8 cellular contexts compared by ENCODE assay signal in genomic region chr7:44999245-45000095, GRCh38. TPM values are rescaled to one million over a fixed set of nuclear protein-coding genes. Genes with fewer than 3 reads are reported as not detected.
DNase-seq lines count a peak whose midpoint lies in the region; ATAC-seq and TF ChIP-seq lines count a peak whose summit lies in the region.

No MANE protein-coding gene starts in this region.

- H3K4me3 ChIP-seq in BE2C (ENCODE audit: low read depth, low read length) (peak overlapping the region; percentile 74), coronary artery (peak overlapping the region; percentile 96)

- H3K9me3 ChIP-seq in BE2C, result no peaks in the 10 kb centered on the region

- peak; percentile 57 for ATAC-seq in HG03457 (IDR thresholded peaks at IDR 0.05; ENCODE audit: unreplicated experiment)
- peak; percentile 90 for ATAC-seq in left colon

- no peak for TF ChIP-seq CTCF in BE2C (IDR thresholded peaks at IDR 0.05; ENCODE audit: low read depth, low read length)
- TF ChIP-seq CTCF in coronary artery (IDR thresholded peaks at IDR 0.05), result no peak

- H3K27ac ChIP-seq in coronary artery, result peak overlapping the region; percentile 62 to 99

- H3K27me3 ChIP-seq in BE2C, result no peaks in the 10 kb centered on the region

- DNase-seq in BE2C (peak; percentile 100), GM19240 (ENCODE audit: insufficient read length, low spot score) (peak; percentile 53), NCI-H524 treated with DMSO at 0.1 percent for 48 hours (lab: John Stamatoyannopoulos, UW) (peak; percentile 83), coronary artery (ENCODE audit: low spot score) (peak; percentile 100), left colon (peak; percentile 100)
- peak; percentile 100 for DNase-seq in activated CD4-positive, alpha-beta T cell treated with anti-CD3 and anti-CD28 coated beads for 48 hours
- DNase-seq in stimulated activated CD4-positive, alpha-beta T cell treated with anti-CD3 and anti-CD28 coated beads, Interleukin-1b, Interleukin-23, amount 100 ng/mL, for 4 hours (ENCODE audit: low read depth in 2 of 2), result peak; percentile 98

- intact Hi-C loops in left colon (cut with DNase I, micrococcal nuclease), result no loop called here

- peaks cover 5% of the 10 kb centered on the region for H3K4me1 ChIP-seq in BE2C

- peaks cover 3% of the 10 kb centered on the region; the same call in 1 of the 2 replicates for H3K36me3 ChIP-seq in BE2C

RNA-seq across cellular contexts. Expression of gene CCM2, which starts 0.5 kb away (rescaled TPM):
- 42.7 TPM for polyA plus RNA-seq in BE2C (2012; ENCODE audit: insufficient read depth, insufficient read length, low read depth)
- total RNA-seq in left colon, result 10 to 100 TPM; 33.7 to 39.1 TPM

RNA-seq across cellular contexts. Expression of gene MYO1G, which starts 20.7 kb away (rescaled TPM):
- not detected for polyA plus RNA-seq in BE2C (2012; ENCODE audit: insufficient read depth, insufficient read length, low read depth)
- 1 to 10 TPM; 2.6 to 4.2 TPM for total RNA-seq in left colon

Comparison
In these comparisons a context has a peak if more than half of its experiments do, and no peak if none do; other contexts are left out.
1. Peak in every context shown above with its lines: DNase-seq, ATAC-seq, H3K4me3 ChIP-seq and H3K27ac ChIP-seq.